In the genomic region with DNA sequence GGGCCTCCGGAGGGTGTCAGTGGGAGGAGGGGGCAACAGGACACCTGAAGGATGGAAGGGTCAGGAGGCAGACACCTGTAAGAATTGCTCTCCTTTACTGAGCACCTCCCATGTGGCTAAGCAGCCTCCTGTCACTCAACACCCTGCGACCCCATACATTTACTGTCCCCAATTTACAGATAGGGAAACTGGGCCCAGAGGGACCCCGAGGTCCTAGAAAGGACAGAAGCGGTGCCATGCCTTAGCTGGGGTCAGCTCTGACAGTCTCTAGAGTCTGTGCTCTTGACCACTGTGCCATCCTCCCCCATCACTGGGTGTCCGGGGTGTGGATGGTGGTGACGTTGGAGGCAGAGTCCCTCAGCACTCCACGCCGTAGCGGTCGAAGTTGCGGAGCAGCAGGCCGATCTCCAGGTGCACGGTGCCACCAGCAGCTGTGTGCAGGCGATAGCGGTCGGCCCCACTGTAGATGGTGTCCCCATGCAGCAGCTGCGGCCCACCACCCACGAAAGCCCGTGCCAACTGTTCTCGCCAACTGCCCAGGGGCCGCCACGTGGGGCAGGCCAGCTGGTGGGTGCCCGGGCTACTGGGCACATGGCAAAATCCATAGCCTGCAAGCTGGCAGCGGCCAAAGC, we compare ENCODE assay signal across 7 cellular contexts. TPM values are rescaled to one million over a fixed set of nuclear protein-coding genes. Genes with fewer than 3 reads are reported as not detected.
A peak's percentile ranks its signal among the peaks of the same experiment; 100 is the strongest.
DNase-seq lines count a peak whose midpoint lies in the region; ATAC-seq and TF ChIP-seq lines count a peak whose summit lies in the region.

No MANE protein-coding gene starts in this region.

- H3K9me3 Mint-ChIP-seq in activated CD8-positive, alpha-beta T cell treated with anti-CD3 and anti-CD28 coated beads, Interleukin-2, amount 10 ng/mL, durations not matched to agents 7 days and 5 days (ENCODE audit: insufficient read depth): no peaks in the 10 kb centered on the region

- no peak overlapping the region for H3K27ac ChIP-seq in iPS-18a (ENCODE audit: low read length)
- peak overlapping the region; percentile 71 for H3K27ac ChIP-seq in subcutaneous abdominal adipose tissue (ENCODE audit: low read depth, low read length)

- peaks cover 58% of the 10 kb centered on the region for H3K4me1 Mint-ChIP-seq in activated CD8-positive, alpha-beta T cell treated with anti-CD3 and anti-CD28 coated beads, Interleukin-2, amount 10 ng/mL, durations not matched to agents 7 days and 5 days (ENCODE audit: low read depth)

- H3K4me3 ChIP-seq in HFF-Myc (replicated peaks; ENCODE audit: low read depth, low read length): peak overlapping the region; percentile 89
- H3K4me3 ChIP-seq in iPS-18a (ENCODE audit: low read length): peak overlapping the region; percentile 67
- H3K4me3 ChIP-seq in subcutaneous abdominal adipose tissue (ENCODE audit: low read depth in 1 of 5, low read length in 5 of 5): peak overlapping the region; percentile 34 to 89 (median 40)

- peaks cover 43% of the 10 kb centered on the region for H3K36me3 Mint-ChIP-seq in activated CD8-positive, alpha-beta T cell treated with anti-CD3 and anti-CD28 coated beads, Interleukin-2, amount 10 ng/mL, durations not matched to agents 7 days and 5 days (ENCODE audit: low read depth)

- ATAC-seq in activated CD8-positive, alpha-beta T cell treated with anti-CD3 and anti-CD28 coated beads, Interleukin-2, amount 10 ng/mL, durations not matched to agents 7 days and 5 days: no peak
- no peak for ATAC-seq in HG02759 (IDR thresholded peaks at IDR 0.05; ENCODE audit: unreplicated experiment)

- no peak for TF ChIP-seq CTCF in HFF-Myc (IDR thresholded peaks at IDR 0.05; ENCODE audit: low read depth, low read length, missing control alignments)

- H3K36me3 ChIP-seq in iPS-18a (ENCODE audit: control insufficient read depth, low read depth, low read length) (no peaks in the 10 kb centered on the region), subcutaneous abdominal adipose tissue (ENCODE audit: control insufficient read depth in 5 of 5, insufficient read depth in 5 of 5, low read length in 5 of 5) (no peaks in the 10 kb centered on the region)

- CTCF ChIA-PET in activated CD8-positive, alpha-beta T cell treated with anti-CD3 and anti-CD28 coated beads, Interleukin-2, amount 10 ng/mL, durations not matched to agents 7 days and 5 days (lab: Charles Lee): interaction anchor here (1.7 to 2.6 kb wide), 2 partner anchors 10 to 48 kb away, joined by 6 to 35 read pairs; a partner anchor contains a TSS

- H3K9ac ChIP-seq in iPS-18a (ENCODE audit: low read length) (no peak overlapping the region), subcutaneous abdominal adipose tissue (ENCODE audit: low read length in 5 of 5) (peak overlapping the region in 1 of 5 donors; percentile 56)

- DNase-seq in HFF-Myc (ENCODE audit: extremely low read depth, low read depth) (no peak), SHP77 (lab: John Stamatoyannopoulos, UW) (no peak), AG20443 (ENCODE audit: low spot score) (no peak)
- DNase-seq in activated CD8-positive, alpha-beta T cell treated with anti-CD3 and anti-CD28 coated beads, Interleukin-2, amount 10 ng/mL, durations not matched to agents 7 days and 5 days: no peak

- H3K27me3 ChIP-seq in iPS-18a (ENCODE audit: control insufficient read depth, insufficient read depth, low read length): peaks cover 46% of the 10 kb centered on the region
- H3K27me3 ChIP-seq in subcutaneous abdominal adipose tissue (ENCODE audit: control insufficient read depth in 5 of 5, insufficient read depth in 4 of 5, low read length in 5 of 5): peaks cover 0 to 18% (median 6%) of the 10 kb centered on the region in 5 donors

- H3K9me3 ChIP-seq in iPS-18a (ENCODE audit: control insufficient read depth, low read depth, low read length): no peaks in the 10 kb centered on the region
- H3K9me3 ChIP-seq in subcutaneous abdominal adipose tissue (ENCODE audit: control insufficient read depth in 5 of 5, low read length in 5 of 5): no peaks in the 10 kb centered on the region

- peaks cover 6% of the 10 kb centered on the region for H3K4me1 ChIP-seq in iPS-18a (ENCODE audit: control insufficient read depth, low read depth, low read length)
- peaks cover 0 to 77% (median 42%) of the 10 kb centered on the region in 5 donors for H3K4me1 ChIP-seq in subcutaneous abdominal adipose tissue (ENCODE audit: control insufficient read depth in 5 of 5, insufficient read depth in 5 of 5, low read length in 5 of 5)

- no peaks in the 10 kb centered on the region for H3K27me3 Mint-ChIP-seq in activated CD8-positive, alpha-beta T cell treated with anti-CD3 and anti-CD28 coated beads, Interleukin-2, amount 10 ng/mL, durations not matched to agents 7 days and 5 days (ENCODE audit: low read depth)

- H3K4me3 Mint-ChIP-seq in activated CD8-positive, alpha-beta T cell treated with anti-CD3 and anti-CD28 coated beads, Interleukin-2, amount 10 ng/mL, durations not matched to agents 7 days and 5 days: peak overlapping the region; percentile 75

- POLR2A ChIA-PET in activated CD8-positive, alpha-beta T cell treated with anti-CD3 and anti-CD28 coated beads, Interleukin-2, amount 10 ng/mL, durations not matched to agents 7 days and 5 days (lab: Charles Lee): interaction anchor here (2.7 kb wide), 1 partner anchor 10 kb away, joined by 12 read pairs; a partner anchor contains a TSS

- peak overlapping the region; percentile 86 for H3K27ac Mint-ChIP-seq in activated CD8-positive, alpha-beta T cell treated with anti-CD3 and anti-CD28 coated beads, Interleukin-2, amount 10 ng/mL, durations not matched to agents 7 days and 5 days

RNA-seq across cellular contexts. Expression of a gene that starts 0.7 kb away (rescaled TPM):
- 100 to 1,000 TPM; 210 to 231 TPM for total RNA-seq in activated CD8-positive, alpha-beta T cell treated with anti-CD3 and anti-CD28 coated beads, Interleukin-2, amount 10 ng/mL, durations not matched to agents 7 days and 5 days

RNA-seq across cellular contexts. Expression of a gene that starts 9.5 kb away (rescaled TPM):
- total RNA-seq in activated CD8-positive, alpha-beta T cell treated with anti-CD3 and anti-CD28 coated beads, Interleukin-2, amount 10 ng/mL, durations not matched to agents 7 days and 5 days: 10 to 100 TPM; 10.6 to 12.8 TPM

RNA-seq across cellular contexts. Expression of a gene that starts 21.9 kb away (rescaled TPM):
- 1 to 10 TPM; 5.3 to 6.4 TPM for total RNA-seq in activated CD8-positive, alpha-beta T cell treated with anti-CD3 and anti-CD28 coated beads, Interleukin-2, amount 10 ng/mL, durations not matched to agents 7 days and 5 days

RNA-seq across cellular contexts. Expression of a gene that starts 42.7 kb away (rescaled TPM):
- total RNA-seq in activated CD8-positive, alpha-beta T cell treated with anti-CD3 and anti-CD28 coated beads, Interleukin-2, amount 10 ng/mL, durations not matched to agents 7 days and 5 days: 10 to 100 TPM; 25.3 to 26.6 TPM

RNA-seq across cellular contexts. Expression of a gene that starts 43.2 kb away (rescaled TPM):
- total RNA-seq in activated CD8-positive, alpha-beta T cell treated with anti-CD3 and anti-CD28 coated beads, Interleukin-2, amount 10 ng/mL, durations not matched to agents 7 days and 5 days: 10 to 100 TPM; 15.8 to 24.5 TPM
